ENCODE assay signal across 10 cellular contexts in the genomic region with DNA sequence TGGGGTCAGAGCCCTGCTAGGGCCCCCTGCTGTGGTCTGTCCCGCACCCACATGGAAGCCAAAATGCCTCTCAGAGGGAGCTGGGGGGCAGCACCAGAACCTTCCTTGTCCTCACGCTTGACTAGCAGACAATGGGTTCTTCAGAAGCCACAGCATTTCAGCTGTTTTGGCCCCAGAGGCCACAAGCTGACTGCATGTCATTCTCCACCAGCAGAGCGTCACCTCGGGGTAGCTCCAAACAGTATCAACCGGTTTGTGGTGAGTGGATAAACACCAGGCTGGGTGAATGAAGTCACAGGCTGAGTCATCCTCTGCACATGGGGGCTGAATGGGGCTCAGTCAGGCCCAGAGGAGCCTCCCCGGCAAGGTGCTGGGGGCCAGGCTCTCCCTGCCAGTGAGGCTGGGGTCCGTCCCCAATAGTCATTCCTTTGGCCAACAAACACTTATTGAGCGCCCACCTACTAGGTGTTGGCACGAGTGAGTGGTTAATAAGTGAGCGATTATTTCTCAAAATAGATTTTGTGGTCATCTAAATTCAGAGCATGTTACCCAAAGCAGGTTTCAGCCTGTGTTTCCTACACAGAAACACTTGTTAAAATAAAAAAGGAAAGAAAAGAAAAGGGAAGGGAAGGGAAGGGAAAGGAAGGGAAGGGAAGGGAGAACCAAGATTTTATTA. TPM values are rescaled to one million over a fixed set of nuclear protein-coding genes. Genes with fewer than 3 reads are reported as not detected.
DNase-seq lines count a peak whose midpoint lies in the region; ATAC-seq and TF ChIP-seq lines count a peak whose summit lies in the region.
"Had no signal": no experiment of that assay in that cellular context is flagged by ENCODE, and none has a peak within 500 bp of the region (broad histone marks: within the 10 kb centered on the region; RNA-seq: fewer than 3 reads in every experiment).

No MANE protein-coding gene starts in this region.

- H3K4me1 ChIP-seq in stomach = no peaks in the 10 kb centered on the region

- H3K27me3 Mint-ChIP-seq in activated naive CD8-positive, alpha-beta T cell treated with anti-CD3 and anti-CD28 coated beads for 36 hours = peaks cover 26% of the 10 kb centered on the region
- peaks cover 14% of the 10 kb centered on the region for H3K27me3 Mint-ChIP-seq in memory B cell

- TF ChIP-seq EP300 in stomach (IDR thresholded peaks at IDR 0.05) = no peak

- H3K4me3 Mint-ChIP-seq in activated naive CD8-positive, alpha-beta T cell treated with anti-CD3 and anti-CD28 coated beads for 36 hours = no peak overlapping the region
- H3K4me3 Mint-ChIP-seq in memory B cell = no peak overlapping the region
- H3K4me3 Mint-ChIP-seq: CD8-positive, alpha-beta memory T cell had no signal

- peak; percentile 21 for ATAC-seq in memory B cell (ENCODE audit: low read depth)

- intact Hi-C loops in stomach (cut with DNase I; ENCODE audit: low total_unique reads) = no loop called here

- H3K36me3 ChIP-seq in H7 (replicated peaks; ENCODE audit: control insufficient read depth, insufficient read depth, low read length) (no peaks in the 10 kb centered on the region), stomach (no peaks in the 10 kb centered on the region)

- H3K4me3 ChIP-seq in H7 (ENCODE audit: insufficient read depth, low read depth, low read length) (no peak overlapping the region), stomach (no peak overlapping the region)

- no peaks in the 10 kb centered on the region for H3K36me3 Mint-ChIP-seq in activated naive CD8-positive, alpha-beta T cell treated with anti-CD3 and anti-CD28 coated beads for 36 hours
- H3K36me3 Mint-ChIP-seq in memory B cell = no peaks in the 10 kb centered on the region
- H3K36me3 Mint-ChIP-seq: CD8-positive, alpha-beta memory T cell had no signal

- TF ChIP-seq CTCF in stomach (IDR thresholded peaks at IDR 0.05) = no peak

- no peaks in the 10 kb centered on the region for H3K9me3 Mint-ChIP-seq in activated naive CD8-positive, alpha-beta T cell treated with anti-CD3 and anti-CD28 coated beads for 36 hours
- no peaks in the 10 kb centered on the region for H3K9me3 Mint-ChIP-seq in memory B cell
- H3K9me3 Mint-ChIP-seq: CD8-positive, alpha-beta memory T cell had no signal

- no peak overlapping the region for H3K27ac ChIP-seq in stomach

- peaks cover 15% of the 10 kb centered on the region for H3K27me3 ChIP-seq in H7 (ENCODE audit: control insufficient read depth, insufficient read depth, low read length)
- H3K27me3 ChIP-seq in stomach = peaks cover 0 to 59% (median 26%) of the 10 kb centered on the region in 3 donors

- no peak overlapping the region for H3K27ac Mint-ChIP-seq in activated naive CD8-positive, alpha-beta T cell treated with anti-CD3 and anti-CD28 coated beads for 36 hours
- H3K27ac Mint-ChIP-seq in memory B cell = no peak overlapping the region
- H3K27ac Mint-ChIP-seq: CD8-positive, alpha-beta memory T cell had no signal

- H3K4me1 Mint-ChIP-seq in activated naive CD8-positive, alpha-beta T cell treated with anti-CD3 and anti-CD28 coated beads for 36 hours = peaks cover 13% of the 10 kb centered on the region
- H3K4me1 Mint-ChIP-seq in memory B cell = peaks cover 2% of the 10 kb centered on the region

- no peaks in the 10 kb centered on the region for H3K9me3 ChIP-seq in stomach

- peak; percentile 53 for DNase-seq in activated CD4-positive, alpha-beta T cell treated with anti-CD3 and anti-CD28 coated beads for 48 hours
- no peak for DNase-seq in activated CD4-positive, alpha-beta T cell treated with anti-CD3 and anti-CD28 coated beads for 1 hour
- DNase-seq in H7 (peak; percentile 23), LHCN-M2 (ENCODE audit: low read depth) (peak; percentile 71), memory B cell (ENCODE audit: low spot score in 2 of 2) (no peak), stomach (no peak), NCI-H82 (lab: John Stamatoyannopoulos, UW) (no peak)
- peak; percentile 47 for DNase-seq in activated naive CD8-positive, alpha-beta T cell treated with anti-CD3 and anti-CD28 coated beads for 36 hours

- TF ChIP-seq POLR2A in stomach (IDR thresholded peaks at IDR 0.05) = no peak

- WGBS in stomach, 5 donors = 36 to 47% (median 43%) methylated on average over 10 of the region's 10 CpGs

RNA-seq across cellular contexts. Expression of gene OLIG1, which starts 9.1 kb away (rescaled TPM):
- total RNA-seq in H7 (2014; rRNA removed; shearing (Covaris generic)) = 0.15 and 1.2 TPM in 2 replicates
- not detected in 2 replicates for total RNA-seq in LHCN-M2 (2014; rRNA removed)
- polyA plus RNA-seq in LHCN-M2 (2012) = not detected
- under 1 TPM in 1 of 2 experiments, not detected in 1; 0.21 TPM for total RNA-seq in activated naive CD8-positive, alpha-beta T cell treated with anti-CD3 and anti-CD28 coated beads for 36 hours
- total RNA-seq in stomach = not detected
- polyA plus RNA-seq in stomach = not detected
- total RNA-seq: CD8-positive, alpha-beta memory T cell; subcutaneous adipose tissue had no signal
- polyA plus RNA-seq: CD8-positive, alpha-beta memory T cell had no signal

RNA-seq across cellular contexts. Expression of gene OLIG2, which starts 53.3 kb away (rescaled TPM):
- total RNA-seq in H7 (2014; rRNA removed; shearing (Covaris generic)) = 0.17 and 0.67 TPM in 2 replicates
- total RNA-seq in LHCN-M2 (2014; rRNA removed) (not detected in 2 replicates), stomach (not detected)
- polyA plus RNA-seq in LHCN-M2 (2012) = not detected
- total RNA-seq in activated naive CD8-positive, alpha-beta T cell treated with anti-CD3 and anti-CD28 coated beads for 36 hours = not detected
- polyA plus RNA-seq in stomach = not detected
- total RNA-seq: CD8-positive, alpha-beta memory T cell; subcutaneous adipose tissue had no signal
- polyA plus RNA-seq: CD8-positive, alpha-beta memory T cell had no signal

Comparison
In these comparisons a context has a peak if more than half of its experiments do, and no peak if none do; other contexts are left out.
1. DNase-seq: peak in activated CD4-positive, alpha-beta T cell treated with anti-CD3 and anti-CD28 coated beads for 48 hours (single experiment), H7 (single experiment), LHCN-M2 (single experiment) and activated naive CD8-positive, alpha-beta T cell treated with anti-CD3 and anti-CD28 coated beads for 36 hours (single experiment); none in activated CD4-positive, alpha-beta T cell treated with anti-CD3 and anti-CD28 coated beads for 1 hour (single experiment), memory B cell (0 of 2), stomach (single experiment) and NCI-H82 (single experiment).